Comparison of ENCODE assay signal across 9 cellular contexts in genomic region chr19:18558595-18558994, GRCh38. TPM values are rescaled to one million over a fixed set of nuclear protein-coding genes. Genes with fewer than 3 reads are reported as not detected.
DNase-seq lines count a peak whose midpoint lies in the region; ATAC-seq and TF ChIP-seq lines count a peak whose summit lies in the region.
"Had no signal": no experiment of that assay in that cellular context is flagged by ENCODE, and none has a peak within 500 bp of the region (broad histone marks: within the 10 kb centered on the region; RNA-seq: fewer than 3 reads in every experiment).

No MANE protein-coding gene starts in this region.

- H3K36me3 ChIP-seq in left lung (peaks cover 0 to 24% of the 10 kb centered on the region in 2 donors), thymus (ENCODE audit: control insufficient read depth, insufficient read depth) (peaks cover 16% of the 10 kb centered on the region)

- 82% methylated on average over 3 of the region's 3 CpGs for WGBS in thymus

- H3K27me3 ChIP-seq in left lung = no peaks in the 10 kb centered on the region
- H3K27me3 ChIP-seq in thymus (ENCODE audit: control insufficient read depth, insufficient read depth) = no peaks in the 10 kb centered on the region

- ATAC-seq in activated naive CD8-positive, alpha-beta T cell treated with anti-CD3 and anti-CD28 coated beads, Interleukin-2, amount 10 ng/mL, durations not matched to agents 7 days and 5 days (ENCODE audit: low read depth) = no peak
- ATAC-seq in left lung = no peak

- peaks cover 5 to 25% of the 10 kb centered on the region in 2 donors for H3K4me1 ChIP-seq in left lung
- peaks cover 7% of the 10 kb centered on the region for H3K4me1 ChIP-seq in thymus (ENCODE audit: control insufficient read depth, insufficient read depth, low read length)

- peaks cover 19% of the 10 kb centered on the region for H3K36me3 Mint-ChIP-seq in activated CD4-positive, alpha-beta T cell treated with anti-CD3 and anti-CD28 coated beads, Interleukin-2, amount 10 ng/mL, durations not matched to agents 24 days and 14 days (ENCODE audit: low read depth)
- peaks cover 6% of the 10 kb centered on the region for H3K36me3 Mint-ChIP-seq in activated naive CD8-positive, alpha-beta T cell treated with anti-CD3 and anti-CD28 coated beads, Interleukin-2, amount 10 ng/mL, durations not matched to agents 7 days and 5 days

- POLR2A ChIA-PET in activated naive CD8-positive, alpha-beta T cell treated with anti-CD3 and anti-CD28 coated beads, Interleukin-2, amount 10 ng/mL, durations not matched to agents 7 days and 5 days (lab: Charles Lee) = interaction anchor here (1.0 to 6.5 kb wide), 12 partner anchors 10 to 277 kb away, joined by 3 to 75 read pairs (median 7); partner anchors contain the start of genes ELL, FKBP8, JUND and REX1BD

- peaks cover 18% of the 10 kb centered on the region for H3K4me1 Mint-ChIP-seq in activated CD4-positive, alpha-beta T cell treated with anti-CD3 and anti-CD28 coated beads, Interleukin-2, amount 10 ng/mL, durations not matched to agents 24 days and 14 days
- H3K4me1 Mint-ChIP-seq in activated naive CD8-positive, alpha-beta T cell treated with anti-CD3 and anti-CD28 coated beads, Interleukin-2, amount 10 ng/mL, durations not matched to agents 7 days and 5 days = peaks cover 20% of the 10 kb centered on the region

- H3K9me3 ChIP-seq in left lung = no peaks in the 10 kb centered on the region
- H3K9me3 ChIP-seq in thymus (ENCODE audit: control insufficient read depth) = no peaks in the 10 kb centered on the region

- intact Hi-C loops in activated CD4-positive, alpha-beta T cell treated with anti-CD3 and anti-CD28 coated beads, Interleukin-2, amount 10 ng/mL, durations not matched to agents 24 days and 14 days (cut with micrococcal nuclease) = loop anchor here (5.0 kb wide), 1 partner anchor 359 kb away; the partner anchor contains the start of genes COPE and DDX49
- intact Hi-C loops in left lung (cut with DNase I) = no loop called here

- no peaks in the 10 kb centered on the region for H3K9me3 Mint-ChIP-seq in activated CD4-positive, alpha-beta T cell treated with anti-CD3 and anti-CD28 coated beads, Interleukin-2, amount 10 ng/mL, durations not matched to agents 24 days and 14 days
- no peaks in the 10 kb centered on the region for H3K9me3 Mint-ChIP-seq in activated naive CD8-positive, alpha-beta T cell treated with anti-CD3 and anti-CD28 coated beads, Interleukin-2, amount 10 ng/mL, durations not matched to agents 7 days and 5 days

- DNase-seq in activated CD4-positive, alpha-beta T cell treated with anti-CD3 and anti-CD28 coated beads, Interleukin-2, amount 10 ng/mL, durations not matched to agents 24 days and 14 days = peak; percentile 65
- no peak for DNase-seq in activated CD4-positive, alpha-beta T cell treated with anti-CD3 and anti-CD28 coated beads, Interleukin-2, amount 50 U/mL, for 48 hours
- no peak for DNase-seq in activated naive CD8-positive, alpha-beta T cell treated with anti-CD3 and anti-CD28 coated beads, Interleukin-2, amount 10 ng/mL, durations not matched to agents 7 days and 5 days
- DNase-seq in left lung (no peak), NCI-H128 (lab: John Stamatoyannopoulos, UW; ENCODE audit: unreplicated experiment) (no peak), islet precursor cell (no peak)
- no peak for DNase-seq in stimulated activated CD4-positive, alpha-beta T cell treated with anti-CD3 and anti-CD28 coated beads, Interleukin-1b, Interleukin-23, amount 100 ng/mL, for 48 hours
- DNase-seq: central memory CD4-positive, alpha-beta T cell had no signal

- peak overlapping the region; percentile 93 for H3K27ac Mint-ChIP-seq in activated CD4-positive, alpha-beta T cell treated with anti-CD3 and anti-CD28 coated beads, Interleukin-2, amount 10 ng/mL, durations not matched to agents 24 days and 14 days
- H3K27ac Mint-ChIP-seq in activated naive CD8-positive, alpha-beta T cell treated with anti-CD3 and anti-CD28 coated beads, Interleukin-2, amount 10 ng/mL, durations not matched to agents 7 days and 5 days = peak overlapping the region; percentile 89

- peak overlapping the region; percentile 84 to 97 for H3K4me3 ChIP-seq in left lung
- peak overlapping the region; percentile 95 for H3K4me3 ChIP-seq in thymus (ENCODE audit: low read length)

- H3K4me3 Mint-ChIP-seq in activated CD4-positive, alpha-beta T cell treated with anti-CD3 and anti-CD28 coated beads, Interleukin-2, amount 10 ng/mL, durations not matched to agents 24 days and 14 days = peak overlapping the region; percentile 97
- H3K4me3 Mint-ChIP-seq in activated naive CD8-positive, alpha-beta T cell treated with anti-CD3 and anti-CD28 coated beads, Interleukin-2, amount 10 ng/mL, durations not matched to agents 7 days and 5 days = peak overlapping the region; percentile 93

- no peak for TF ChIP-seq CTCF in left lung (IDR thresholded peaks at IDR 0.05)

- no peaks in the 10 kb centered on the region for H3K27me3 Mint-ChIP-seq in activated CD4-positive, alpha-beta T cell treated with anti-CD3 and anti-CD28 coated beads, Interleukin-2, amount 10 ng/mL, durations not matched to agents 24 days and 14 days
- no peaks in the 10 kb centered on the region for H3K27me3 Mint-ChIP-seq in activated naive CD8-positive, alpha-beta T cell treated with anti-CD3 and anti-CD28 coated beads, Interleukin-2, amount 10 ng/mL, durations not matched to agents 7 days and 5 days

- H3K27ac ChIP-seq in left lung (peak overlapping the region; percentile 82 to 94), thymus (ENCODE audit: low read depth) (peak overlapping the region; percentile 97)

RNA-seq across cellular contexts. Expression of gene KXD1, which starts 0.9 kb away (rescaled TPM):
- 124 and 134 TPM in 2 replicates for total RNA-seq in activated CD4-positive, alpha-beta T cell treated with anti-CD3 and anti-CD28 coated beads, Interleukin-2, amount 10 ng/mL, durations not matched to agents 24 days and 14 days
- total RNA-seq in activated naive CD8-positive, alpha-beta T cell treated with anti-CD3 and anti-CD28 coated beads, Interleukin-2, amount 10 ng/mL, durations not matched to agents 7 days and 5 days = 100 to 1,000 TPM in 1 of 2 experiments, 10 to 100 TPM in 1; 96.7 to 105 TPM
- total RNA-seq in left lung = 10 to 100 TPM; 68.9 to 86.2 TPM
- 81.9 TPM for polyA plus RNA-seq in thymus

RNA-seq across cellular contexts. Expression of gene UBA52, which starts 13.1 kb away (rescaled TPM):
- 1,581 and 1,604 TPM in 2 replicates for total RNA-seq in activated CD4-positive, alpha-beta T cell treated with anti-CD3 and anti-CD28 coated beads, Interleukin-2, amount 10 ng/mL, durations not matched to agents 24 days and 14 days
- total RNA-seq in activated naive CD8-positive, alpha-beta T cell treated with anti-CD3 and anti-CD28 coated beads, Interleukin-2, amount 10 ng/mL, durations not matched to agents 7 days and 5 days = 1,000 to 10,000 TPM; 1,538 to 1,547 TPM
- 100 to 1,000 TPM; 922 to 971 TPM for total RNA-seq in left lung
- 1,270 TPM for polyA plus RNA-seq in thymus

RNA-seq across cellular contexts. Expression of gene FKBP8, which starts 15.2 kb away (rescaled TPM):
- total RNA-seq in activated CD4-positive, alpha-beta T cell treated with anti-CD3 and anti-CD28 coated beads, Interleukin-2, amount 10 ng/mL, durations not matched to agents 24 days and 14 days = 170 and 173 TPM in 2 replicates
- total RNA-seq in activated naive CD8-positive, alpha-beta T cell treated with anti-CD3 and anti-CD28 coated beads, Interleukin-2, amount 10 ng/mL, durations not matched to agents 7 days and 5 days = 100 to 1,000 TPM; 261 to 275 TPM
- 100 to 1,000 TPM; 176 to 195 TPM for total RNA-seq in left lung
- polyA plus RNA-seq in thymus = 232 TPM

RNA-seq across cellular contexts. Expression of gene REX1BD, which starts 30.0 kb away (rescaled TPM):
- 130 and 138 TPM in 2 replicates for total RNA-seq in activated CD4-positive, alpha-beta T cell treated with anti-CD3 and anti-CD28 coated beads, Interleukin-2, amount 10 ng/mL, durations not matched to agents 24 days and 14 days
- 100 to 1,000 TPM; 105 to 109 TPM for total RNA-seq in activated naive CD8-positive, alpha-beta T cell treated with anti-CD3 and anti-CD28 coated beads, Interleukin-2, amount 10 ng/mL, durations not matched to agents 7 days and 5 days
- total RNA-seq in left lung = 10 to 100 TPM; 51.7 to 52.1 TPM
- polyA plus RNA-seq in thymus = 104 TPM

RNA-seq across cellular contexts. Expression of gene ELL, which starts 36.7 kb away (rescaled TPM):
- 25.5 and 27.8 TPM in 2 replicates for total RNA-seq in activated CD4-positive, alpha-beta T cell treated with anti-CD3 and anti-CD28 coated beads, Interleukin-2, amount 10 ng/mL, durations not matched to agents 24 days and 14 days
- 10 to 100 TPM; 28.5 to 31.2 TPM for total RNA-seq in activated naive CD8-positive, alpha-beta T cell treated with anti-CD3 and anti-CD28 coated beads, Interleukin-2, amount 10 ng/mL, durations not matched to agents 7 days and 5 days
- total RNA-seq in left lung = 10 to 100 TPM; 13.3 to 22.9 TPM
- polyA plus RNA-seq in thymus = 14.3 TPM
